2 cellular contexts compared by ENCODE assay signal in the genomic region with DNA sequence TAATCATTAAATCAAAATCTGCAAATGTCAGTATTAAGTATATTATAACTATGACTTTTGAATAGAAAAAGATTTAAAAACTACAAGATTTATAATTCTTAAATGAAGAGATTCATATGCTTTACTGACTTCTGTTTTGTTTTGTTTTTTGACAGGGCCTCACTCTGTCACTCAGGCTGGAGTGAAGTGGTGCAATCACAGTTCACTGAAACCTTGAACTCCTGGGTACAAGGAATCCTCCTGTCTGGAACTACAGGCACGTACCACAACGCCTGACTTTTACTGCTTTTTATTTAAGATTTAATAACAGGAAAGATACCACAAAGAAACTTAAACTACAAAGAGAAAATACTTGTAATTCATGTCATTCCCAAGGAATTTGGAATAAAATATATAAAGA.
A peak's percentile ranks its signal among the peaks of the same experiment; 100 is the strongest.
TF ChIP-seq lines count a peak whose summit lies in the region.

No MANE protein-coding gene starts in this region.

TF ChIP-seq in IMR-90, 13 proteins besides CTCF, POLR2A, EP300 and RAD21 (continued from another document):
- TF ChIP-seq, protein P1, sequence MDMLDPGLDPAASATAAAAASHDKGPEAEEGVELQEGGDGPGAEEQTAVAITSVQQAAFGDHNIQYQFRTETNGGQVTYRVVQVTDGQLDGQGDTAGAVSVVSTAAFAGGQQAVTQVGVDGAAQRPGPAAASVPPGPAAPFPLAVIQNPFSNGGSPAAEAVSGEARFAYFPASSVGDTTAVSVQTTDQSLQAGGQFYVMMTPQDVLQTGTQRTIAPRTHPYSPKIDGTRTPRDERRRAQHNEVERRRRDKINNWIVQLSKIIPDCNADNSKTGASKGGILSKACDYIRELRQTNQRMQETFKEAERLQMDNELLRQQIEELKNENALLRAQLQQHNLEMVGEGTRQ (IDR thresholded peaks at IDR 0.05; ENCODE audit: low read depth, low read length), result no peak

TF ChIP-seq in liver, 16 proteins besides CTCF, POLR2A, EP300 and RAD21 (continued from another document):
- TF ChIP-seq, protein P2, sequence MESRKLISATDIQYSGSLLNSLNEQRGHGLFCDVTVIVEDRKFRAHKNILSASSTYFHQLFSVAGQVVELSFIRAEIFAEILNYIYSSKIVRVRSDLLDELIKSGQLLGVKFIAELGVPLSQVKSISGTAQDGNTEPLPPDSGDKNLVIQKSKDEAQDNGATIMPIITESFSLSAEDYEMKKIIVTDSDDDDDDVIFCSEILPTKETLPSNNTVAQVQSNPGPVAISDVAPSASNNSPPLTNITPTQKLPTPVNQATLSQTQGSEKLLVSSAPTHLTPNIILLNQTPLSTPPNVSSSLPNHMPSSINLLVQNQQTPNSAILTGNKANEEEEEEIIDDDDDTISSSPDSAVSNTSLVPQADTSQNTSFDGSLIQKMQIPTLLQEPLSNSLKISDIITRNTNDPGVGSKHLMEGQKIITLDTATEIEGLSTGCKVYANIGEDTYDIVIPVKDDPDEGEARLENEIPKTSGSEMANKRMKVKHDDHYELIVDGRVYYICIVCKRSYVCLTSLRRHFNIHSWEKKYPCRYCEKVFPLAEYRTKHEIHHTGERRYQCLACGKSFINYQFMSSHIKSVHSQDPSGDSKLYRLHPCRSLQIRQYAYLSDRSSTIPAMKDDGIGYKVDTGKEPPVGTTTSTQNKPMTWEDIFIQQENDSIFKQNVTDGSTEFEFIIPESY (IDR thresholded peaks at IDR 0.05), result no peak
- TF ChIP-seq, protein P3, sequence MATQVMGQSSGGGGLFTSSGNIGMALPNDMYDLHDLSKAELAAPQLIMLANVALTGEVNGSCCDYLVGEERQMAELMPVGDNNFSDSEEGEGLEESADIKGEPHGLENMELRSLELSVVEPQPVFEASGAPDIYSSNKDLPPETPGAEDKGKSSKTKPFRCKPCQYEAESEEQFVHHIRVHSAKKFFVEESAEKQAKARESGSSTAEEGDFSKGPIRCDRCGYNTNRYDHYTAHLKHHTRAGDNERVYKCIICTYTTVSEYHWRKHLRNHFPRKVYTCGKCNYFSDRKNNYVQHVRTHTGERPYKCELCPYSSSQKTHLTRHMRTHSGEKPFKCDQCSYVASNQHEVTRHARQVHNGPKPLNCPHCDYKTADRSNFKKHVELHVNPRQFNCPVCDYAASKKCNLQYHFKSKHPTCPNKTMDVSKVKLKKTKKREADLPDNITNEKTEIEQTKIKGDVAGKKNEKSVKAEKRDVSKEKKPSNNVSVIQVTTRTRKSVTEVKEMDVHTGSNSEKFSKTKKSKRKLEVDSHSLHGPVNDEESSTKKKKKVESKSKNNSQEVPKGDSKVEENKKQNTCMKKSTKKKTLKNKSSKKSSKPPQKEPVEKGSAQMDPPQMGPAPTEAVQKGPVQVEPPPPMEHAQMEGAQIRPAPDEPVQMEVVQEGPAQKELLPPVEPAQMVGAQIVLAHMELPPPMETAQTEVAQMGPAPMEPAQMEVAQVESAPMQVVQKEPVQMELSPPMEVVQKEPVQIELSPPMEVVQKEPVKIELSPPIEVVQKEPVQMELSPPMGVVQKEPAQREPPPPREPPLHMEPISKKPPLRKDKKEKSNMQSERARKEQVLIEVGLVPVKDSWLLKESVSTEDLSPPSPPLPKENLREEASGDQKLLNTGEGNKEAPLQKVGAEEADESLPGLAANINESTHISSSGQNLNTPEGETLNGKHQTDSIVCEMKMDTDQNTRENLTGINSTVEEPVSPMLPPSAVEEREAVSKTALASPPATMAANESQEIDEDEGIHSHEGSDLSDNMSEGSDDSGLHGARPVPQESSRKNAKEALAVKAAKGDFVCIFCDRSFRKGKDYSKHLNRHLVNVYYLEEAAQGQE (IDR thresholded peaks at IDR 0.05), result no peak
- TF ChIP-seq NR2F2 (IDR thresholded peaks at IDR 0.05) (no peak), RXRA (IDR thresholded peaks at IDR 0.05) (peak; percentile 42 to 55), HNF4G (IDR thresholded peaks at IDR 0.05) (peak; percentile 21), GABPA (IDR thresholded peaks at IDR 0.05 in 1 of 2, conservative IDR thresholded peaks at IDR 0.05 in 1 of 2) (no peak), SP1 (IDR thresholded peaks at IDR 0.05) (peak; percentile 9)
TF ChIP-seq in liver: peak in this region for 4.
